In the genomic region with DNA sequence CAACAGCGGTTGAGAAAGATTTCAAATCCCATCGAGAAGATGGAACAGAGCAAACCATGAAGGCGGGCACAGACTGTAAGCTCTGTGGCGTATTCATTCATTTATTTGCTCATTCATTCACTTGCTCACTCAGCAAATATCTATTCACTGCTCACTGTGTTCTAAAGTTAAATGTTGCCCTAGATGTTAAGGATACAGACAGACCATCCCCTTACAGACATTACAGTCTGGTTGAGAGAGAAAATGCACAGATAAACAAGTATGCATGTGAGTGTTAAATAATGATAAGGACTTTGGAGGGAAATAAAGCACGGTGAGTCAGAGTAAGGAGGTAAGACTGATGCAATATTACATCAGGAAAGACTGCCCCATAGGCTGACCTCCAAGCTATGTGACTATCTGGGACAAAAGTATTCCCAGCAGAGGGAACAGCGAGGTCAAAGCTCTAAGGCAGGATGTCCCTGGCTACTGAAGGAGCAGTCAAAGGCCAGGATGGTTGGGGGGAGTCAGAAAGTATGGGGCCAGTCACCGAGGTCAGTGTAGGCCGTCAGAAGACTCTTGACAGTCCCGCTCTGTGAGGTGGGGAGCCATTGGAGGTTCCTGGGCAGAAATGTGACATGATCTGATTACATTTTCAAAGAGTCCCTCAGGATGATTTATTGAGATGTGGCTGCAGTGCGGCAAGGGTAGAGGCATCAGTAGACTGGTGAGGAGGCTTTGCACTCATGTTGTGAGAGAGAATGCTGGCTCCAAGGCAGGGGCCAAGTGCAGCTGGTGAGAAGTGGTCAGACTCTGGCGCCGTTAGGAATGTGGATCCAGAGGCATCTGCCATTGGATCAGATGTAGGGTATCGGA, we compare ENCODE assay signal across 10 cellular contexts. TPM values are rescaled to one million over a fixed set of nuclear protein-coding genes. Genes with fewer than 3 reads are reported as not detected.
DNase-seq lines count a peak whose midpoint lies in the region; ATAC-seq and TF ChIP-seq lines count a peak whose summit lies in the region.
"Had no signal": no experiment of that assay in that cellular context is flagged by ENCODE, and none has a peak within 500 bp of the region (broad histone marks: within the 10 kb centered on the region; RNA-seq: fewer than 3 reads in every experiment).

No MANE protein-coding gene starts in this region.

- H3K4me1 Mint-ChIP-seq in HFFc6 (ENCODE audit: low read depth), result peaks cover 91% of the 10 kb centered on the region
- peaks cover 84% of the 10 kb centered on the region for H3K4me1 Mint-ChIP-seq in activated T-helper 1 cell treated with anti-CD3 and anti-CD28 coated beads, Interleukin-12 subunit alpha, Interleukin-12 subunit beta, Interleukin-2, Interleukin-4 antibody, amounts not matched to agents 30 ng/mL and 10 ng/mL and 1 ng/mL, durations not matched to agents 14 hours and 24 hours and 36 hours (ENCODE audit: low read depth)

- no peaks in the 10 kb centered on the region for H3K9me3 Mint-ChIP-seq in HFFc6
- peaks cover 11% of the 10 kb centered on the region for H3K9me3 Mint-ChIP-seq in activated T-helper 1 cell treated with anti-CD3 and anti-CD28 coated beads, Interleukin-12 subunit alpha, Interleukin-12 subunit beta, Interleukin-2, Interleukin-4 antibody, amounts not matched to agents 30 ng/mL and 10 ng/mL and 1 ng/mL, durations not matched to agents 14 hours and 24 hours and 36 hours
- H3K9me3 Mint-ChIP-seq: dendritic cell treated with granulocyte-macrophage colony-stimulating factor and Interleukin-4, amounts not matched to agents 40 ng/mL and 50 ng/mL, for 4 days had no signal

- H3K9me3 ChIP-seq in heart right ventricle (no peaks in the 10 kb centered on the region), skeletal muscle tissue (ENCODE audit: control insufficient read depth in 3 of 3, low read length in 3 of 3) (no peaks in the 10 kb centered on the region)

- H3K4me3 ChIP-seq in heart right ventricle (no peak overlapping the region), skeletal muscle tissue (ENCODE audit: low read length in 3 of 3) (peak overlapping the region in 2 of 3 donors; percentile 21 to 41)

- H3K4me1 ChIP-seq in heart right ventricle (peaks cover 16 to 96% (median 86%) of the 10 kb centered on the region in 9 donors), skeletal muscle tissue (ENCODE audit: control insufficient read depth in 3 of 3, insufficient read depth in 3 of 3, low read length in 3 of 3) (peaks cover 68 to 81% (median 74%) of the 10 kb centered on the region in 3 donors)

- ATAC-seq in heart right ventricle (peak in 4 of 8 donors; percentile 6 to 68 (median 32)), GM18520 (IDR thresholded peaks at IDR 0.05; ENCODE audit: unreplicated experiment) (no peak)

- H3K27ac ChIP-seq in heart right ventricle (peak overlapping the region; percentile 1 to 80 (median 74)), skeletal muscle tissue (ENCODE audit: low read depth, low read length) (peak overlapping the region; percentile 69)

- no peak for TF ChIP-seq CTCF in HFFc6 (IDR thresholded peaks at IDR 0.05)
- TF ChIP-seq CTCF in heart right ventricle (IDR thresholded peaks at IDR 0.05), result no peak

- WGBS in heart right ventricle, 2 donors, result 78% methylated on average over 13 of the region's 13 CpGs

- H3K27ac Mint-ChIP-seq in HFFc6, result peak overlapping the region; percentile 100
- peak overlapping the region; percentile 52 for H3K27ac Mint-ChIP-seq in activated T-helper 1 cell treated with anti-CD3 and anti-CD28 coated beads, Interleukin-12 subunit alpha, Interleukin-12 subunit beta, Interleukin-2, Interleukin-4 antibody, amounts not matched to agents 30 ng/mL and 10 ng/mL and 1 ng/mL, durations not matched to agents 14 hours and 24 hours and 36 hours

- peaks cover 3% of the 10 kb centered on the region; the same call in 1 of the 2 replicates for H3K27me3 Mint-ChIP-seq in HFFc6 (ENCODE audit: insufficient read depth)
- H3K27me3 Mint-ChIP-seq in activated T-helper 1 cell treated with anti-CD3 and anti-CD28 coated beads, Interleukin-12 subunit alpha, Interleukin-12 subunit beta, Interleukin-2, Interleukin-4 antibody, amounts not matched to agents 30 ng/mL and 10 ng/mL and 1 ng/mL, durations not matched to agents 14 hours and 24 hours and 36 hours (ENCODE audit: insufficient read depth), result no peaks in the 10 kb centered on the region
- H3K27me3 Mint-ChIP-seq: dendritic cell treated with granulocyte-macrophage colony-stimulating factor and Interleukin-4, amounts not matched to agents 40 ng/mL and 50 ng/mL, for 4 days had no signal

- H3K4me3 Mint-ChIP-seq in HFFc6, result peak overlapping the region; percentile 40
- H3K4me3 Mint-ChIP-seq in activated T-helper 1 cell treated with anti-CD3 and anti-CD28 coated beads, Interleukin-12 subunit alpha, Interleukin-12 subunit beta, Interleukin-2, Interleukin-4 antibody, amounts not matched to agents 30 ng/mL and 10 ng/mL and 1 ng/mL, durations not matched to agents 14 hours and 24 hours and 36 hours, result no peak overlapping the region
- H3K4me3 Mint-ChIP-seq: dendritic cell treated with granulocyte-macrophage colony-stimulating factor and Interleukin-4, amounts not matched to agents 40 ng/mL and 50 ng/mL, for 4 days had no signal

- no peaks in the 10 kb centered on the region for H3K27me3 ChIP-seq in heart right ventricle
- no peaks in the 10 kb centered on the region for H3K27me3 ChIP-seq in skeletal muscle tissue (ENCODE audit: control insufficient read depth in 3 of 3, insufficient read depth in 3 of 3, low read length in 3 of 3)

- H3K36me3 ChIP-seq in heart right ventricle (peaks cover 0 to 4% (median 0%) of the 10 kb centered on the region in 9 donors), skeletal muscle tissue (ENCODE audit: control insufficient read depth in 3 of 3, insufficient read depth in 3 of 3, low read length in 3 of 3) (no peaks in the 10 kb centered on the region)

- intact Hi-C loops in activated T-helper 1 cell treated with anti-CD3 and anti-CD28 coated beads, Interleukin-12 subunit alpha, Interleukin-12 subunit beta, Interleukin-2, Interleukin-4 antibody, amounts not matched to agents 30 ng/mL and 10 ng/mL and 1 ng/mL, durations not matched to agents 14 hours and 24 hours and 36 hours (cut with micrococcal nuclease), result loop anchor here (5.0 kb wide), 1 partner anchor 118 kb away; no protein-coding TSS in a partner anchor
- intact Hi-C loops in heart right ventricle (cut with DNase I), result loop anchor here in 2 of 10 donors (5.0 kb wide), 1 partner anchor 38 kb away; a partner anchor contains a TSS

- H3K9ac ChIP-seq in skeletal muscle tissue (ENCODE audit: low read depth in 1 of 3, low read length in 3 of 3), result peak overlapping the region in 2 of 3 donors; percentile 3 to 4

- peaks cover 59% of the 10 kb centered on the region for H3K36me3 Mint-ChIP-seq in HFFc6 (ENCODE audit: low read depth)
- H3K36me3 Mint-ChIP-seq in activated T-helper 1 cell treated with anti-CD3 and anti-CD28 coated beads, Interleukin-12 subunit alpha, Interleukin-12 subunit beta, Interleukin-2, Interleukin-4 antibody, amounts not matched to agents 30 ng/mL and 10 ng/mL and 1 ng/mL, durations not matched to agents 14 hours and 24 hours and 36 hours (ENCODE audit: low read depth), result peaks cover 16% of the 10 kb centered on the region

- peak; percentile 39 for DNase-seq in HFFc6
- DNase-seq in activated T-helper 1 cell treated with anti-CD3 and anti-CD28 coated beads, Interleukin-12 subunit alpha, Interleukin-12 subunit beta, Interleukin-2, Interleukin-4 antibody, amounts not matched to agents 30 ng/mL and 10 ng/mL and 1 ng/mL, durations not matched to agents 14 hours and 24 hours and 36 hours (ENCODE audit: low spot score), result no peak
- DNase-seq in heart right ventricle, result no peak
- DNase-seq in effector CD4-positive, alpha-beta T cell, result no peak
- DNase-seq in stimulated activated CD4-positive, alpha-beta T cell treated with anti-CD3 and anti-CD28 coated beads, Interleukin-15, amount 100 ng/mL, for 24 hours, result no peak
- no peak for DNase-seq in NCI-H1105 (lab: John Stamatoyannopoulos, UW)
- DNase-seq: NCI-H748 treated with DMSO at 0.1 percent for 48 hours had no signal

RNA-seq across cellular contexts. Expression of a gene that starts 37.9 kb away (rescaled TPM):
- 100 to 1,000 TPM in 3 of 6 experiments, 10 to 100 TPM in 3; 78.5 to 138 (median 99.8) TPM for total RNA-seq in HFFc6 (2021; fragmentation: NEBNext Ultra II Directional; extraction: Animal tissue kit (Norgen Biotek cat#: 25700))
- total RNA-seq in activated T-helper 1 cell treated with anti-CD3 and anti-CD28 coated beads, Interleukin-12 subunit alpha, Interleukin-12 subunit beta, Interleukin-2, Interleukin-4 antibody, amounts not matched to agents 30 ng/mL and 10 ng/mL and 1 ng/mL, durations not matched to agents 14 hours and 24 hours and 36 hours, result 20.7 and 24.2 TPM in 2 replicates
- total RNA-seq in heart right ventricle (10 to 100 TPM; 59.7 to 95.0 (median 85.2) TPM), skeletal muscle tissue (30.3 TPM)
- 10 to 100 TPM; 17.2 to 18.7 TPM for polyA plus RNA-seq in heart right ventricle

Comparison
In these comparisons a context has a peak if more than half of its experiments do, and no peak if none do; other contexts are left out.
1. H3K4me3 ChIP-seq: peak in skeletal muscle tissue (2 of 3); none in heart right ventricle (0 of 10).